8 cellular contexts compared by ENCODE assay signal in genomic region chr9:86946712-86947145, GRCh38. TPM values are rescaled to one million over a fixed set of nuclear protein-coding genes. Genes with fewer than 3 reads are reported as not detected.
A peak's percentile ranks its signal among the peaks of the same experiment; 100 is the strongest.
DNase-seq lines count a peak whose midpoint lies in the region; ATAC-seq and TF ChIP-seq lines count a peak whose summit lies in the region.

No MANE protein-coding gene starts in this region.

- CTCF ChIA-PET in activated CD4-positive, alpha-beta memory T cell treated with anti-CD3 and anti-CD28 coated beads for 36 hours (lab: Charles Lee) = interaction anchor here (2.0 kb wide), 1 partner anchor 10 kb away, joined by 6 read pairs; no protein-coding TSS in a partner anchor

- peak overlapping the region; percentile 60 for H3K4me3 Mint-ChIP-seq in activated CD4-positive, alpha-beta memory T cell treated with anti-CD3 and anti-CD28 coated beads for 36 hours
- peak overlapping the region; percentile 83 to 89 (median 87) for H3K4me3 Mint-ChIP-seq in nephron

- H3K27ac ChIP-seq in HUES6 (ENCODE audit: low read depth, low read length) (peak overlapping the region; percentile 56; the same call in 1 of the 2 replicates), esophagus muscularis mucosa (replicated peaks in 1 of 4) (peak overlapping the region; percentile 89 to 96 (median 94))

- intact Hi-C loops in activated CD4-positive, alpha-beta memory T cell treated with anti-CD3 and anti-CD28 coated beads for 36 hours (cut with micrococcal nuclease) = loop anchor here (1.0 to 10.0 kb wide), 7 partner anchors 312 to 1204 kb away; partner anchors contain the start of genes AGTPBP1, CDK20, ISCA1 and NAA35
- intact Hi-C loops in esophagus muscularis mucosa (cut with DNase I) = no loop called here

- H3K9me3 Mint-ChIP-seq in activated CD4-positive, alpha-beta memory T cell treated with anti-CD3 and anti-CD28 coated beads for 36 hours = peaks cover under 1% of the 10 kb centered on the region
- H3K9me3 Mint-ChIP-seq in nephron = peaks cover 11% of the 10 kb centered on the region

- H3K27me3 Mint-ChIP-seq in activated CD4-positive, alpha-beta memory T cell treated with anti-CD3 and anti-CD28 coated beads for 36 hours = peaks cover 26% of the 10 kb centered on the region
- peaks cover 5% of the 10 kb centered on the region for H3K27me3 Mint-ChIP-seq in nephron (ENCODE audit: low read depth)

- H3K27ac Mint-ChIP-seq in activated CD4-positive, alpha-beta memory T cell treated with anti-CD3 and anti-CD28 coated beads for 36 hours = no peak overlapping the region
- H3K27ac Mint-ChIP-seq in nephron = peak overlapping the region in 2 of 3 experiments; percentile 76 to 99

- H3K9ac ChIP-seq in HUES6 (ENCODE audit: low read length) = peak overlapping the region; percentile 72

- TF ChIP-seq POLR2A in esophagus muscularis mucosa (IDR thresholded peaks at IDR 0.05; ENCODE audit: low read depth) = no peak

- H3K36me3 ChIP-seq in HUES6 (ENCODE audit: control insufficient read depth, insufficient read depth, low read length) (no peaks in the 10 kb centered on the region), esophagus muscularis mucosa (no peaks in the 10 kb centered on the region)

- WGBS in esophagus muscularis mucosa = no CpG with 5 or more reads among the region's 52 CpGs

- peaks cover 11% of the 10 kb centered on the region for H3K4me1 Mint-ChIP-seq in activated CD4-positive, alpha-beta memory T cell treated with anti-CD3 and anti-CD28 coated beads for 36 hours (ENCODE audit: low read depth)
- H3K4me1 Mint-ChIP-seq in nephron = peaks cover 43% of the 10 kb centered on the region

- no peak for TF ChIP-seq EP300 in esophagus muscularis mucosa (IDR thresholded peaks at IDR 0.05)

- DNase-seq in activated CD4-positive, CD25-positive, alpha-beta regulatory T cell treated with anti-CD3 and anti-CD28 coated beads, Interleukin-2, amount 50 U/mL, for 72 hours = peak; percentile 32
- peak; percentile 54 for DNase-seq in activated CD4-positive, alpha-beta memory T cell treated with anti-CD3 and anti-CD28 coated beads for 36 hours
- DNase-seq in esophagus muscularis mucosa (ENCODE audit: extremely low spot score) (no peak), ureter (ENCODE audit: low spot score) (peak; percentile 66), NCI-H446 (lab: John Stamatoyannopoulos, UW) (no peak)

- no peak for TF ChIP-seq CTCF in esophagus muscularis mucosa (IDR thresholded peaks at IDR 0.05)
- TF ChIP-seq CTCF in nephron (IDR thresholded peaks at IDR 0.05; ENCODE audit: unreplicated experiment in 3 of 3) = no peak

- H3K9me3 ChIP-seq in HUES6 (ENCODE audit: control insufficient read depth, insufficient read depth, low read depth, low read length) (peaks cover 11% of the 10 kb centered on the region), esophagus muscularis mucosa (no peaks in the 10 kb centered on the region)

- no peaks in the 10 kb centered on the region for H3K36me3 Mint-ChIP-seq in activated CD4-positive, alpha-beta memory T cell treated with anti-CD3 and anti-CD28 coated beads for 36 hours
- peaks cover 36% of the 10 kb centered on the region for H3K36me3 Mint-ChIP-seq in nephron (ENCODE audit: low read depth)

- H3K27me3 ChIP-seq in HUES6 (ENCODE audit: control insufficient read depth, insufficient read depth, low read length) (peaks cover 63% of the 10 kb centered on the region), esophagus muscularis mucosa (no peaks in the 10 kb centered on the region)

- H3K4me3 ChIP-seq in HUES6 (ENCODE audit: low read depth, low read length) (peak overlapping the region; percentile 90), esophagus muscularis mucosa (peak overlapping the region; percentile 80 to 91 (median 90))

- H3K4me1 ChIP-seq in HUES6 (ENCODE audit: control insufficient read depth, insufficient read depth, low read length) (peaks cover 35% of the 10 kb centered on the region), esophagus muscularis mucosa (peaks cover 19 to 47% (median 42%) of the 10 kb centered on the region in 4 donors)

- no peak for ATAC-seq in activated CD4-positive, CD25-positive, alpha-beta regulatory T cell treated with anti-CD3 and anti-CD28 coated beads, Interleukin-2, amount 50 U/mL, for 24 hours

- POLR2A ChIA-PET in activated CD4-positive, alpha-beta memory T cell treated with anti-CD3 and anti-CD28 coated beads for 36 hours (lab: Charles Lee) = interaction anchor here (0.6 kb wide), 2 partner anchors 19 to 687 kb away, joined by 3 read pairs; partner anchors contain the start of gene C9orf153

RNA-seq across cellular contexts. Expression of gene GAS1, which starts 0.6 kb away (rescaled TPM):
- total RNA-seq in activated CD4-positive, alpha-beta memory T cell treated with anti-CD3 and anti-CD28 coated beads for 36 hours = under 1 TPM; 0.26 to 0.31 TPM
- total RNA-seq in esophagus muscularis mucosa = 100 to 1,000 TPM in 2 of 4 donors, 10 to 100 TPM in 2; 47.4 to 152 (median 86.5) TPM
- total RNA-seq in ureter = 11.6 TPM

Comparison
In these comparisons a context has a peak if more than half of its experiments do, and no peak if none do; other contexts are left out.
1. DNase-seq: peak in activated CD4-positive, CD25-positive, alpha-beta regulatory T cell treated with anti-CD3 and anti-CD28 coated beads, Interleukin-2, amount 50 U/mL, for 72 hours (single experiment), activated CD4-positive, alpha-beta memory T cell treated with anti-CD3 and anti-CD28 coated beads for 36 hours (single experiment) and ureter (single experiment); none in esophagus muscularis mucosa (single experiment) and NCI-H446 (0 of 2).